ENCODE assay signal across 18 cellular contexts in the genomic region with DNA sequence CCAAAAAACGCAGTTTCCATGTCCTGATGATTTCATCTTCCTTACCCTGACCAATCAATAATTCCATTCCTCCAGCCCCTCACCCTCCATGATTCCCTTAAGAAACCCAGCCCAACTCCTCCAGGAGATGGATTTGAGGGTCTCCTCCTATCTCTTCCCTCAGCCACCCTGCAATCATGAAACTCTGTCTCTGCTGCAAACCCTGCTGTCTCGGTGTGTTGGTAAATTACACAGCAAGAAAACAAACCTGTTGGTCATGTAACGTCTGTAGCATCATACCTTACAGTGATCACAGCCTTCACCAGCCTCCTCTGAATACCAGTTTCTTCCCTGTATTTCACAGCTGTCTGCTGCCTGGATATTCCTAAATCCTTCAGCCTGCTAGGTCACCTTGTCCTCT.
A peak's percentile ranks its signal among the peaks of the same experiment; 100 is the strongest.
DNase-seq lines count a peak whose midpoint lies in the region; ATAC-seq, FAIRE-seq and TF ChIP-seq lines count a peak whose summit lies in the region.
"Had no signal": no experiment of that assay in that cellular context is flagged by ENCODE, and none has a peak within 500 bp of the region (broad histone marks: within the 10 kb centered on the region; RNA-seq: fewer than 3 reads in every experiment).

No MANE protein-coding gene starts in this region.

- H3K4me1 Mint-ChIP-seq in activated T-cell treated with anti-CD3 and anti-CD28 coated beads, Interleukin-2, amount 50 U/mL, for 72 hours (ENCODE audit: low read depth): no peaks in the 10 kb centered on the region
- H3K4me1 Mint-ChIP-seq: B cell; CD4-positive, CD25-positive, alpha-beta regulatory T cell had no signal

- H3K4me2 ChIP-seq in HCT116 (ENCODE audit: low read length): no peak overlapping the region
- no peak overlapping the region for H3K4me2 ChIP-seq in K562 (ENCODE audit: insufficient read depth, low read length)
- H3K4me2 ChIP-seq: BLaER1 had no signal

- H3K9me3 ChIP-seq in HCT116 (ENCODE audit: control insufficient read depth in 1 of 2, insufficient read depth in 1 of 2, low read depth in 1 of 2, low read length in 2 of 2): peaks cover 5 to 10% of the 10 kb centered on the region in 2 experiments; a peak in 2 of 4 replicates
- peaks cover 6% of the 10 kb centered on the region; the same call in 1 of the 2 replicates for H3K9me3 ChIP-seq in K562 (replicated peaks; ENCODE audit: control insufficient read depth, insufficient read depth, low read depth, low read length)
- peaks cover 9 to 16% (median 12%) of the 10 kb centered on the region in 4 donors for H3K9me3 ChIP-seq in liver (ENCODE audit: control insufficient read depth in 4 of 4, low read length in 3 of 4)

- no peak for FAIRE-seq in K562 (lab: Jason Lieb, UNC)
- FAIRE-seq: G401.6, GM12892 had no signal

- no peaks in the 10 kb centered on the region for H3K36me3 ChIP-seq in HCT116 (ENCODE audit: control insufficient read depth in 1 of 2, insufficient read depth in 2 of 2, low read length in 2 of 2)
- no peaks in the 10 kb centered on the region for H3K36me3 ChIP-seq in K562 (ENCODE audit: control insufficient read depth, insufficient read depth, low read length)
- no peaks in the 10 kb centered on the region for H3K36me3 ChIP-seq in liver (ENCODE audit: control insufficient read depth in 4 of 4, insufficient read depth in 3 of 4, low read depth in 1 of 4, low read length in 3 of 4)
- H3K36me3 ChIP-seq: BLaER1 had no signal

- TF ChIP-seq EP300 in K562 (IDR thresholded peaks at IDR 0.05; ENCODE audit: low read length): no peak

- H3K9me3 Mint-ChIP-seq in activated T-cell treated with anti-CD3 and anti-CD28 coated beads, Interleukin-2, amount 50 U/mL, for 72 hours: peaks cover 2 to 10% of the 10 kb centered on the region in 2 donors

- H3K27me3 Mint-ChIP-seq in activated T-cell treated with anti-CD3 and anti-CD28 coated beads, Interleukin-2, amount 50 U/mL, for 72 hours (ENCODE audit: low read depth): peaks cover 14% of the 10 kb centered on the region

- H3K4me3 ChIP-seq in HCT116 (replicated peaks in 1 of 2; ENCODE audit: low read depth in 1 of 2, low read length in 2 of 2) (no peak overlapping the region), K562 (no peak overlapping the region), liver (ENCODE audit: low read depth in 1 of 3, low read length in 3 of 3) (peak overlapping the region in 2 of 3 donors; percentile 24 to 49)
- H3K4me3 ChIP-seq: BLaER1, GM23248 had no signal

- in situ Hi-C loops in K562 (cut with MboI): no loop called here

- no peak overlapping the region for H3K27ac Mint-ChIP-seq in activated T-cell treated with anti-CD3 and anti-CD28 coated beads, Interleukin-2, amount 50 U/mL, for 72 hours
- H3K27ac Mint-ChIP-seq: B cell; CD4-positive, CD25-positive, alpha-beta regulatory T cell; CD8-positive, alpha-beta T cell; H9 had no signal

- H2AFZ ChIP-seq in HCT116 (ENCODE audit: low read depth, low read length, poor library complexity, severe bottlenecking) (no peak overlapping the region), K562 (ENCODE audit: low read depth, low read length) (no peak overlapping the region)
- H2AFZ ChIP-seq: GM23248 had no signal

- no peaks in the 10 kb centered on the region for H3K79me2 ChIP-seq in HCT116 (ENCODE audit: insufficient read depth, low read length)
- H3K79me2 ChIP-seq in K562 (ENCODE audit: control insufficient read depth, insufficient read depth, low read length): no peaks in the 10 kb centered on the region

- H3K27ac ChIP-seq in HCT116 (ENCODE audit: low read depth, low read length) (no peak overlapping the region), K562 (ENCODE audit: extremely low read depth, low read depth, low read length) (no peak overlapping the region), liver (ENCODE audit: low read depth in 1 of 2, low read length in 2 of 2) (no peak overlapping the region)
- H3K27ac ChIP-seq: BLaER1, C4-2B, GM23248 had no signal

- TF ChIP-seq CTCF in HCT116 (IDR thresholded peaks at IDR 0.05 in 2 of 3, conservative IDR thresholded peaks at IDR 0.05 in 1 of 3; ENCODE audit: borderline replicate concordance in 1 of 3, insufficient read depth in 1 of 3, low read depth in 2 of 3, low read length in 2 of 3): no peak
- TF ChIP-seq CTCF in K562 (IDR thresholded peaks at IDR 0.05 in 2 of 3, conservative IDR thresholded peaks at IDR 0.05 in 1 of 3; ENCODE audit: insufficient read depth in 2 of 3, low read depth in 1 of 3, low read length in 3 of 3): no peak
- no peak for TF ChIP-seq CTCF in liver (IDR thresholded peaks at IDR 0.05; ENCODE audit: low read depth, low read length, missing input control)

- no TSS peak for BruUV-seq in HCT116 (replicated peaks; lab: Mats Ljungman, UMichigan)
- no TSS peak for BruUV-seq in K562 (replicated peaks; lab: Mats Ljungman, UMichigan)

- 11% methylated on average over 3 of the region's 3 CpGs for WGBS in K562 (ENCODE audit: insufficient coverage, low coverage, missing lambda C conversion rate)
- 75% methylated on average over 3 of the region's 3 CpGs for WGBS in liver

- no peaks in the 10 kb centered on the region for H3K9me1 ChIP-seq in K562 (ENCODE audit: control insufficient read depth, insufficient read depth, low read length)

- H3K36me3 Mint-ChIP-seq in activated T-cell treated with anti-CD3 and anti-CD28 coated beads, Interleukin-2, amount 50 U/mL, for 72 hours (ENCODE audit: insufficient read depth in 2 of 2): peaks cover 2 to 4% of the 10 kb centered on the region in 2 donors
- H3K36me3 Mint-ChIP-seq: CD4-positive, CD25-positive, alpha-beta regulatory T cell had no signal

- H4K20me1 ChIP-seq in HCT116 (ENCODE audit: insufficient read depth): no peaks in the 10 kb centered on the region
- H4K20me1 ChIP-seq in K562 (replicated peaks; ENCODE audit: control insufficient read depth, insufficient read depth, low read length): no peaks in the 10 kb centered on the region
- H4K20me1 ChIP-seq: BLaER1 had no signal

- H3K9ac ChIP-seq in HCT116 (ENCODE audit: low read length): no peak overlapping the region
- no peak overlapping the region for H3K9ac ChIP-seq in K562 (ENCODE audit: insufficient read depth in 1 of 2, low read depth in 2 of 2, low read length in 2 of 2)
- H3K9ac ChIP-seq in liver (ENCODE audit: low read depth in 1 of 2, low read length in 2 of 2): no peak overlapping the region
- H3K9ac ChIP-seq: BLaER1, GM23248 had no signal

- H3K9me2 ChIP-seq in HCT116 (ENCODE audit: insufficient read depth): no peaks in the 10 kb centered on the region

- RAD21 ChIA-PET in HCT116 (lab: Charles Lee; ENCODE audit: low non-redundant PET in 1 of 2, low total read pairs in 2 of 2, uncharacterized antibody in 2 of 2, unreplicated experiment in 2 of 2): no interaction called here

- H3K4me3 Mint-ChIP-seq in activated T-cell treated with anti-CD3 and anti-CD28 coated beads, Interleukin-2, amount 50 U/mL, for 72 hours: no peak overlapping the region
- H3K4me3 Mint-ChIP-seq: B cell; CD4-positive, CD25-positive, alpha-beta regulatory T cell; CD8-positive, alpha-beta T cell; H9 had no signal

- H3K4me1 ChIP-seq in HCT116 (ENCODE audit: control insufficient read depth in 1 of 2, insufficient read depth in 2 of 2, low read length in 2 of 2) (peaks cover 15 to 20% of the 10 kb centered on the region in 2 experiments), K562 (replicated peaks in 1 of 2; ENCODE audit: control insufficient read depth in 2 of 2, insufficient read depth in 2 of 2, low read length in 2 of 2) (peaks cover 0 to 11% of the 10 kb centered on the region in 2 experiments; a peak in 3 of 5 replicates), liver (ENCODE audit: control insufficient read depth in 4 of 4, insufficient read depth in 4 of 4, low read length in 3 of 4) (peaks cover 0 to 2% (median 0%) of the 10 kb centered on the region in 4 donors)
- H3K4me1 ChIP-seq: BLaER1 had no signal

- TF ChIP-seq POLR2A in HCT116 (IDR thresholded peaks at IDR 0.05; ENCODE audit: borderline replicate concordance, extremely low read depth, insufficient read depth, insufficient read length) (no peak), K562 (conservative IDR thresholded peaks at IDR 0.05) (no peak)

- ATAC-seq in HCT116: no peak
- ATAC-seq in K562: no peak
- no peak for ATAC-seq in activated T-cell treated with anti-CD3 and anti-CD28 coated beads, Interleukin-2, amount 50 U/mL, for 72 hours (replicated peaks in 1 of 2)
- ATAC-seq in HG02885 (IDR thresholded peaks at IDR 0.05; ENCODE audit: poor library complexity, unreplicated experiment): no peak
- ATAC-seq in HG03469 (IDR thresholded peaks at IDR 0.05; ENCODE audit: unreplicated experiment): no peak
- ATAC-seq: CD8-positive, alpha-beta T cell had no signal

- CTCF ChIA-PET in HCT116 (lab: Charles Lee) (interaction anchor here (0.5 kb wide), 1 partner anchor 58 kb away, joined by 3 read pairs; no protein-coding TSS in a partner anchor), K562 (lab: Yijun Ruan, JAX; ENCODE audit: low intra/inter-chr PET ratio) (no interaction called here)

- POLR2A ChIA-PET in HCT116 (lab: Charles Lee): no interaction called here
- POLR2A ChIA-PET in K562 (lab: Yijun Ruan, JAX): no interaction called here

- H3K27me3 ChIP-seq in HCT116 (ENCODE audit: insufficient read depth, low read length) (no peaks in the 10 kb centered on the region), K562 (ENCODE audit: control insufficient read depth in 2 of 2, insufficient read depth in 2 of 2, low read length in 2 of 2) (no peaks in the 10 kb centered on the region), liver (ENCODE audit: control insufficient read depth in 4 of 4, insufficient read depth in 4 of 4, low read length in 3 of 4) (no peaks in the 10 kb centered on the region)
- H3K27me3 ChIP-seq: BLaER1 had no signal

- no peak for TF ChIP-seq RAD21 in HCT116 (IDR thresholded peaks at IDR 0.05; ENCODE audit: low read depth)
- TF ChIP-seq RAD21 in K562 (CRISPR knock-in tag; conservative IDR thresholded peaks at IDR 0.05 in 1 of 2, IDR thresholded peaks at IDR 0.05 in 1 of 2): no peak
- TF ChIP-seq RAD21 in liver (IDR thresholded peaks at IDR 0.05): no peak

- intact Hi-C loops in HCT116 (cut with micrococcal nuclease): no loop called here
- intact Hi-C loops in K562 (cut with micrococcal nuclease): no loop called here

- no peak for DNase-seq in HCT116 (ENCODE audit: low read depth, low spot score)
- no peak for DNase-seq in K562 (ENCODE audit: extremely low read depth in 1 of 4, low spot score in 3 of 4)
- DNase-seq in activated T-cell treated with anti-CD3 and anti-CD28 coated beads, Interleukin-2, amount 50 U/mL, for 72 hours: no peak
- DNase-seq: Caco-2; CD4-positive, CD25-positive, alpha-beta regulatory T cell; CD8-positive, alpha-beta T cell; DMS153; DND-41; GM23248; H9 had no signal

TF ChIP-seq in HCT116, 20 proteins besides CTCF, POLR2A, EP300 and RAD21:
- no peak for TF ChIP-seq POLR2AphosphoS5 (IDR thresholded peaks at IDR 0.05; ENCODE audit: low read depth, low read length)
- peak; percentile 91; the same call in 1 of the 2 replicates for TF ChIP-seq CBX3 (IDR thresholded peaks at IDR 0.05; ENCODE audit: low read depth)

TF ChIP-seq in K562, 482 proteins besides CTCF, POLR2A, EP300 and RAD21 (continues in another document):
- no peak for TF ChIP-seq ZNF583 (CRISPR knock-in tag; IDR thresholded peaks at IDR 0.05)
- TF ChIP-seq ZNF324 (CRISPR knock-in tag; IDR thresholded peaks at IDR 0.05): no peak

TF ChIP-seq in liver, 16 proteins besides CTCF, POLR2A, EP300 and RAD21:
- TF ChIP-seq YY1 (IDR thresholded peaks at IDR 0.05) (no peak), TAF1 (conservative IDR thresholded peaks at IDR 0.05) (no peak), HNF4G (IDR thresholded peaks at IDR 0.05) (no peak), FOXA1 (IDR thresholded peaks at IDR 0.05) (no peak)

Comparison
In these comparisons a context has a peak if more than half of its experiments do, and no peak if none do; other contexts are left out.
1. H3K4me3 ChIP-seq: peak in liver (2 of 3); none in HCT116 (0 of 2) and K562 (single experiment).